Comparison of ENCODE assay signal across 8 cellular contexts in the genomic region with DNA sequence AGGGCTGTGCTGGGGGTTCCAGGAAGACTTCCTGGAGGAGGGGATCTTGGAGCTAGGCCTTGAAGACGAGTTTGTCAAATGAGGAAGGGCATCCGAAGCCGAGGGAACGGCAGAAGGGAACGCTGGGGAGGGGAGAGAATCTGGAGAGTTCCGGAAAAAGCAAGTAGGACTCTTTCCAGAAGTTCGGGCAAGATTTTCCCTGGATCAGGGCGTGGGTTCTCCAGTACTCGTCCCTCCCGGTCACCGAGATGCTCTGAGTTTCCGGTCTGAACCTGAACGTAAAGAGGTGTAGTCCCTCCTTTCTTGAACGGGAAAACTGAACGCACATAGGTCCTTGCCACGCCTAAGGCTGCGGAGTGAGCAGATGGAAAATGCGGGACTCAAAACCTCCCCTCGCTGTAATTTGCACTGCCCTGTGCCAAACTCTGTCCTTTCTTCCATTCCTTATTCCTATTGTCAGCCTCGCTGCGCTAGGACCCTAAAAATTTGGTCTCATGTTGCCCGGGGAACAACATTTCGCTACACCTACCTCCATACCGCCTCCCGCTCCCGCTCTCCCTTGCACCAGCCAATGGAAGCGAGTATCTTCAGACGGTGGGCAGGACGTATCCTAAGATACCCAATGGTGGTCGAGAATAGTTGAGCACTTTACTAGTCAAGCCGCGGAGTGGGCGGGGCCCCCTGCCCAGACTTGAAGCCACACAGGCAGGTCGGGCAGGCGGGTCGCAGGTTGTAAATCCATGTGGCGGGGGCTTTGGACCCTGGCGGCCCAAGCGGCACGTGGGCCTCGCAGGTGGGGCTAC. TPM values are rescaled to one million over a fixed set of nuclear protein-coding genes. Genes with fewer than 3 reads are reported as not detected.
DNase-seq lines count a peak whose midpoint lies in the region; ATAC-seq, FAIRE-seq and TF ChIP-seq lines count a peak whose summit lies in the region.

Gene GTPBP3, plus strand, starts transcription at position 682 of the 803 bp plus-strand sequence. Its CDS starts 59 bp downstream, at position 741.

- H3K9me3 ChIP-seq in keratinocyte (ENCODE audit: control insufficient read depth, low read depth, low read length) = no peaks in the 10 kb centered on the region

- H3K27ac ChIP-seq in keratinocyte (ENCODE audit: control insufficient read depth, insufficient read depth, low read length) = peak within 1 kb of the TSS; percentile 95

- H3K79me2 ChIP-seq in keratinocyte (ENCODE audit: control insufficient read depth, insufficient read depth, low read length) = peaks cover 5% of the 10 kb centered on the region

- TF ChIP-seq CTCF in AG10803 (conservative IDR thresholded peaks at IDR 0.05; ENCODE audit: low read length) = no peak
- TF ChIP-seq CTCF in keratinocyte (optimal IDR thresholded peaks at IDR 0.05 in 1 of 3, IDR thresholded peaks at IDR 0.05 in 1 of 3, conservative IDR thresholded peaks at IDR 0.05 in 1 of 3; ENCODE audit: extremely low read depth in 1 of 3, insufficient read depth in 2 of 3, low read length in 3 of 3) = no peak

- H3K4me1 ChIP-seq in keratinocyte (ENCODE audit: control insufficient read depth, extremely low read depth, insufficient read depth, low read length) = peaks cover 23% of the 10 kb centered on the region

- no peaks in the 10 kb centered on the region for H3K9me1 ChIP-seq in keratinocyte (ENCODE audit: control insufficient read depth, extremely low read depth, insufficient read depth, low read length)

- H3K9ac ChIP-seq in keratinocyte (ENCODE audit: control insufficient read depth, extremely low read depth, insufficient read depth, low read length) = peak within 1 kb of the TSS; percentile 92

- peak within 1 kb of the TSS; percentile 98 for H3K4me2 ChIP-seq in keratinocyte (ENCODE audit: control insufficient read depth, extremely low read depth, insufficient read depth, low read depth, low read length)

- peak; percentile 89 for FAIRE-seq in keratinocyte (lab: Jason Lieb, UNC)

- no peaks in the 10 kb centered on the region for H3K27me3 ChIP-seq in keratinocyte (ENCODE audit: control insufficient read depth, extremely low read depth, insufficient read depth, low read length)

- peak within 1 kb of the TSS; percentile 97 for H2AFZ ChIP-seq in keratinocyte (ENCODE audit: control insufficient read depth, low read length)

- H4K20me1 ChIP-seq in keratinocyte (ENCODE audit: control insufficient read depth, extremely low read depth, insufficient read depth, low read length) = no peaks in the 10 kb centered on the region

- peaks cover 0 to 9% of the 10 kb centered on the region in 2 experiments for H3K36me3 ChIP-seq in keratinocyte (ENCODE audit: control insufficient read depth in 2 of 2, extremely low read depth in 1 of 2, insufficient read depth in 2 of 2, low read length in 2 of 2)

- dilution Hi-C loops in keratinocyte (cut with MboI; ENCODE audit: extremely low pct_ligation_motif_present, low sequenced_read_pairs) = no loop called here

- ATAC-seq in GM19043 (IDR thresholded peaks at IDR 0.05; ENCODE audit: low read depth, unreplicated experiment) (peak; percentile 81), HG03378 (IDR thresholded peaks at IDR 0.05; ENCODE audit: unreplicated experiment) (peak; percentile 81)

- DNase-seq in AG10803 (ENCODE audit: low read depth) (peak; percentile 98), NCI-H460 (ENCODE audit: extremely low read depth, low read depth) (peak; percentile 95), cerebellar nuclear complex (lab: John Stamatoyannopoulos, UW) (peak; percentile 95 to 97), keratinocyte (ENCODE audit: low read depth, low spot score) (peak; percentile 73)
- peak; percentile 88 for DNase-seq in activated CD4-positive, CD25-positive, alpha-beta regulatory T cell treated with anti-CD3 and anti-CD28 coated beads, Interleukin-2, amount 50 U/mL, for 72 hours
- peak; percentile 91 to 93 for DNase-seq in stimulated activated CD4-positive, alpha-beta T cell treated with anti-CD3 and anti-CD28 coated beads, Interleukin-15, amount 100 ng/mL, for 1 hour (ENCODE audit: low read depth in 1 of 2, low spot score in 1 of 2)

- H3K4me3 ChIP-seq in AG10803 (ENCODE audit: low read length) (peak within 1 kb of the TSS; percentile 94), keratinocyte (ENCODE audit: control insufficient read depth in 2 of 3, extremely low read depth in 1 of 3, insufficient read depth in 2 of 3, low read depth in 1 of 3, low read length in 3 of 3) (peak within 1 kb of the TSS; percentile 71 to 99 (median 80))

RNA-seq across cellular contexts. Expression of gene GTPBP3, which starts in this region (rescaled TPM):
- 19.8 and 21.9 TPM in 2 replicates for total RNA-seq in NCI-H460 (2014; rRNA removed; shearing (Covaris generic))
- polyA plus RNA-seq in NCI-H460 (2014; cell fraction: nucleus; rRNA removed) = 125 and 139 TPM in 2 replicates
- 7.2 to 9.3 TPM (median 8.9 TPM) in 3 replicates for polyA plus RNA-seq in keratinocyte
- polyA plus RNA-seq in keratinocyte (2011; ENCODE audit: low read depth) = 5.3 TPM
- 4.3 and 7.4 TPM in 2 replicates for polyA plus RNA-seq in keratinocyte (2011; cell fraction: cytosol; rRNA removed)
- 24.9 and 28.4 TPM in 2 replicates for polyA plus RNA-seq in keratinocyte (2011; cell fraction: nucleus; rRNA removed)
- polyA plus RNA-seq in keratinocyte (2012; ENCODE audit: low replicate concordance) = 9.7 and 11.1 TPM in 2 replicates
- 4.0 to 6.6 TPM (median 4.4 TPM) in 3 replicates for polyA minus RNA-seq in keratinocyte
- 16.9 TPM for polyA minus RNA-seq in keratinocyte (2011; cell fraction: cytosol; rRNA and poly(A)+ RNA removed)
- polyA minus RNA-seq in keratinocyte (2011; cell fraction: nucleus; rRNA and poly(A)+ RNA removed) = 13.4 and 13.7 TPM in 2 replicates

Comparison
In these comparisons a context has a peak if more than half of its experiments do, and no peak if none do; other contexts are left out.
1. Peak in every context shown above with its lines: DNase-seq, ATAC-seq, H3K4me3 ChIP-seq and H3K27ac ChIP-seq.